ENCODE assay signal across 20 cellular contexts in genomic region chr14:31312934-31313333, GRCh38.
"Had no signal": no experiment of that assay in that cellular context is flagged by ENCODE, and none has a peak within 500 bp of the region (broad histone marks: within the 10 kb centered on the region; RNA-seq: fewer than 3 reads in every experiment).

No MANE protein-coding gene starts in this region.

- H3K27me3 Mint-ChIP-seq: IgD-negative memory B cell had no signal

- H3K4me3 ChIP-seq: SJSA1, SK-N-MC had no signal

- DNase-seq: KBM-7, MV-4-11, NCI-H1048, NCI-H1105, NCI-H1417, NCI-H1436 treated with DMSO at 0.1 percent for 48 hours, NCI-H1694, NCI-H187 treated with DMSO at 0.1 percent for 48 hours, NCI-H2081, NCI-H2107, NCI-H2227 treated with DMSO at 0.1 percent for 48 hours, NCI-H524, NCI-H526 treated with DMSO at 0.1 percent for 48 hours, NCI-H748 treated with DMSO at 0.1 percent for 48 hours, Right ventricle myocardium superior, RPMI8226, SIG-M5 had no signal

- H3K4me3 Mint-ChIP-seq: IgD-negative memory B cell had no signal

- H3K9me3 Mint-ChIP-seq: IgD-negative memory B cell had no signal

- H3K9me3 ChIP-seq: SJSA1 had no signal

- H3K4me1 Mint-ChIP-seq: IgD-negative memory B cell had no signal

- H3K27ac Mint-ChIP-seq: IgD-negative memory B cell had no signal

- H3K4me1 ChIP-seq: SJSA1 had no signal

- H3K27me3 ChIP-seq: SJSA1 had no signal
